In the genomic region with DNA sequence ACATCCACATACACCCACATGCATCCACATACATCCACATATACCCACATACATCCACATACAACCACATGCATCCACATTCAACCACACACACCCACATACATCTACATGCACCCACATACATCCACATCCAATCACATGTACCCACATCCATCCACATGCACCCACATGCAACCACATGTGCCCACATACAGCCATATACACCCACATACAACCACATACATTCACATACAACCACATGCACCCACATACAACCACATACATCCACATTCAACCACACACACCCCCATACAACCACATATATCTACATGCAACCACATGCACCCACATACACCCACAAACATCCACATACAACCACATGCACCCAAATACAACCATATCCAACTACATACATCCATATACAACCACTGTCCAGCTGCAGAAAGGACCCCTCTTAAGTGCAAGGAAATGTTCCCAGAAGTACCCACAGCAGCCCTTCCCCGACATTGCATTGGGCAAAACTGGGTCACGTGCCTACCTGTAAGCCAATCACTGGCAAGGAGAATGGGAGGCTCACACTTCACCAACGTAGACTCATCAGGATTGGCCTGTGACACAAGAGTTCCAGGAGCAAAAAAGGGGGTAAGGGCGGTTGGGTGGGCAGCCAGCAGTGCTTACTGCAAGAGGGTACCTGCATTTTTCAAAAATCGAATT, we compare ENCODE assay signal across 2 cellular contexts.
TF ChIP-seq lines count a peak whose summit lies in the region.

No MANE protein-coding gene starts in this region.

TF ChIP-seq in WTC11, 78 proteins besides CTCF, POLR2A, EP300 and RAD21:
- TF ChIP-seq, protein P1, sequence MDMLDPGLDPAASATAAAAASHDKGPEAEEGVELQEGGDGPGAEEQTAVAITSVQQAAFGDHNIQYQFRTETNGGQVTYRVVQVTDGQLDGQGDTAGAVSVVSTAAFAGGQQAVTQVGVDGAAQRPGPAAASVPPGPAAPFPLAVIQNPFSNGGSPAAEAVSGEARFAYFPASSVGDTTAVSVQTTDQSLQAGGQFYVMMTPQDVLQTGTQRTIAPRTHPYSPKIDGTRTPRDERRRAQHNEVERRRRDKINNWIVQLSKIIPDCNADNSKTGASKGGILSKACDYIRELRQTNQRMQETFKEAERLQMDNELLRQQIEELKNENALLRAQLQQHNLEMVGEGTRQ (CRISPR knock-in tag; IDR thresholded peaks at IDR 0.05) = peak; percentile 37
- TF ChIP-seq, protein P2, sequence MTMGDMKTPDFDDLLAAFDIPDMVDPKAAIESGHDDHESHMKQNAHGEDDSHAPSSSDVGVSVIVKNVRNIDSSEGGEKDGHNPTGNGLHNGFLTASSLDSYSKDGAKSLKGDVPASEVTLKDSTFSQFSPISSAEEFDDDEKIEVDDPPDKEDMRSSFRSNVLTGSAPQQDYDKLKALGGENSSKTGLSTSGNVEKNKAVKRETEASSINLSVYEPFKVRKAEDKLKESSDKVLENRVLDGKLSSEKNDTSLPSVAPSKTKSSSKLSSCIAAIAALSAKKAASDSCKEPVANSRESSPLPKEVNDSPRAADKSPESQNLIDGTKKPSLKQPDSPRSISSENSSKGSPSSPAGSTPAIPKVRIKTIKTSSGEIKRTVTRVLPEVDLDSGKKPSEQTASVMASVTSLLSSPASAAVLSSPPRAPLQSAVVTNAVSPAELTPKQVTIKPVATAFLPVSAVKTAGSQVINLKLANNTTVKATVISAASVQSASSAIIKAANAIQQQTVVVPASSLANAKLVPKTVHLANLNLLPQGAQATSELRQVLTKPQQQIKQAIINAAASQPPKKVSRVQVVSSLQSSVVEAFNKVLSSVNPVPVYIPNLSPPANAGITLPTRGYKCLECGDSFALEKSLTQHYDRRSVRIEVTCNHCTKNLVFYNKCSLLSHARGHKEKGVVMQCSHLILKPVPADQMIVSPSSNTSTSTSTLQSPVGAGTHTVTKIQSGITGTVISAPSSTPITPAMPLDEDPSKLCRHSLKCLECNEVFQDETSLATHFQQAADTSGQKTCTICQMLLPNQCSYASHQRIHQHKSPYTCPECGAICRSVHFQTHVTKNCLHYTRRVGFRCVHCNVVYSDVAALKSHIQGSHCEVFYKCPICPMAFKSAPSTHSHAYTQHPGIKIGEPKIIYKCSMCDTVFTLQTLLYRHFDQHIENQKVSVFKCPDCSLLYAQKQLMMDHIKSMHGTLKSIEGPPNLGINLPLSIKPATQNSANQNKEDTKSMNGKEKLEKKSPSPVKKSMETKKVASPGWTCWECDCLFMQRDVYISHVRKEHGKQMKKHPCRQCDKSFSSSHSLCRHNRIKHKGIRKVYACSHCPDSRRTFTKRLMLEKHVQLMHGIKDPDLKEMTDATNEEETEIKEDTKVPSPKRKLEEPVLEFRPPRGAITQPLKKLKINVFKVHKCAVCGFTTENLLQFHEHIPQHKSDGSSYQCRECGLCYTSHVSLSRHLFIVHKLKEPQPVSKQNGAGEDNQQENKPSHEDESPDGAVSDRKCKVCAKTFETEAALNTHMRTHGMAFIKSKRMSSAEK (CRISPR knock-in tag; IDR thresholded peaks at IDR 0.05; ENCODE audit: borderline replicate concordance) = no peak
- TF ChIP-seq AFF4 (CRISPR knock-in tag; IDR thresholded peaks at IDR 0.05; ENCODE audit: borderline replicate concordance) = no peak
- TF ChIP-seq FOXK1 (CRISPR knock-in tag; IDR thresholded peaks at IDR 0.05) = no peak

TF ChIP-seq in H1, 55 proteins besides CTCF, POLR2A, EP300 and RAD21:
- no peak for TF ChIP-seq BRCA1 (IDR thresholded peaks at IDR 0.05; ENCODE audit: low read depth, low read length)
- no peak for TF ChIP-seq HDAC2 (IDR thresholded peaks at IDR 0.05; ENCODE audit: borderline replicate concordance in 1 of 2, low read depth in 2 of 2, low read length in 2 of 2)
- TF ChIP-seq SUZ12 (IDR thresholded peaks at IDR 0.05; ENCODE audit: low read length) = no peak
- TF ChIP-seq ZNF274 (IDR thresholded peaks at IDR 0.05; ENCODE audit: borderline replicate concordance, extremely low read depth, low read length) = no peak
- TF ChIP-seq CEBPB (IDR thresholded peaks at IDR 0.05; ENCODE audit: low read depth, low read length) = no peak
- no peak for TF ChIP-seq ATF3 (IDR thresholded peaks at IDR 0.05; ENCODE audit: insufficient read depth, low read depth, low read length)
- no peak for TF ChIP-seq TEAD4 (IDR thresholded peaks at IDR 0.05; ENCODE audit: low read depth, low read length)
- no peak for TF ChIP-seq EGR1 (IDR thresholded peaks at IDR 0.05; ENCODE audit: borderline replicate concordance, low read depth, low read length)
- TF ChIP-seq SP4 (IDR thresholded peaks at IDR 0.05; ENCODE audit: low read length) = no peak
- no peak for TF ChIP-seq CHD1 (IDR thresholded peaks at IDR 0.05; ENCODE audit: low read depth, low read length)
- TF ChIP-seq CREB1 (IDR thresholded peaks at IDR 0.05) = no peak
